ENCODE assay signal across 1 cellular context in the genomic region with DNA sequence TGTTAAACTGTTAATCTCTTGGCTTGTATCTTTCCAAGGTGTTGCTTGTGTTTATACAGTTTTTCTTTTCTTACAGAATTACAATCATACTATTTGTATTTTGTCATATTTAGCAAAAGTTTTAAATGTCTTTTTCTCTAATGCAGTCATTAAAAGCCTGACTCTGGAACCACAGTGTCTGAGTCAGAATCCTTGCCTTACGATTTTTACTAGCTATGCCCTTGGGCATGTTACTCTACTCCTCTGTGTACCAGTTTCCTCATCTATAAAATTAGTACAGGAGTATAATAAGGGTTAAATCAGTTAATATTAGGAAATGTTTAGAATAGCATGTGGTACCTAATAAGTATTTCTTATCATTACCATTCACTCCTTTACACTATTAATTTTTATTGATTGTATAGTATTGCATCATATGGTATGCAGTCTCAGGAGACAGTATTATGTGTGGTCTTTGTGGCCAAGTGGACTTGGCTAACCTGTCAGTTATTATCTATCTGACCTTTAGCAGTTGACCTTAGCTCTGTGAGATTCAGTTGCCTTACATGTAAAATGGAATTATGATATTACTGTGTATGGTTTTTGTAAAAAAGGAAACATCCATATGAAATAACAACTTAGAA.
TF ChIP-seq lines count a peak whose summit lies in the region.

No MANE protein-coding gene starts in this region.

TF ChIP-seq in GM12878, 131 proteins besides CTCF, POLR2A, EP300 and RAD21 (continued from another document):
- TF ChIP-seq, protein P1, sequence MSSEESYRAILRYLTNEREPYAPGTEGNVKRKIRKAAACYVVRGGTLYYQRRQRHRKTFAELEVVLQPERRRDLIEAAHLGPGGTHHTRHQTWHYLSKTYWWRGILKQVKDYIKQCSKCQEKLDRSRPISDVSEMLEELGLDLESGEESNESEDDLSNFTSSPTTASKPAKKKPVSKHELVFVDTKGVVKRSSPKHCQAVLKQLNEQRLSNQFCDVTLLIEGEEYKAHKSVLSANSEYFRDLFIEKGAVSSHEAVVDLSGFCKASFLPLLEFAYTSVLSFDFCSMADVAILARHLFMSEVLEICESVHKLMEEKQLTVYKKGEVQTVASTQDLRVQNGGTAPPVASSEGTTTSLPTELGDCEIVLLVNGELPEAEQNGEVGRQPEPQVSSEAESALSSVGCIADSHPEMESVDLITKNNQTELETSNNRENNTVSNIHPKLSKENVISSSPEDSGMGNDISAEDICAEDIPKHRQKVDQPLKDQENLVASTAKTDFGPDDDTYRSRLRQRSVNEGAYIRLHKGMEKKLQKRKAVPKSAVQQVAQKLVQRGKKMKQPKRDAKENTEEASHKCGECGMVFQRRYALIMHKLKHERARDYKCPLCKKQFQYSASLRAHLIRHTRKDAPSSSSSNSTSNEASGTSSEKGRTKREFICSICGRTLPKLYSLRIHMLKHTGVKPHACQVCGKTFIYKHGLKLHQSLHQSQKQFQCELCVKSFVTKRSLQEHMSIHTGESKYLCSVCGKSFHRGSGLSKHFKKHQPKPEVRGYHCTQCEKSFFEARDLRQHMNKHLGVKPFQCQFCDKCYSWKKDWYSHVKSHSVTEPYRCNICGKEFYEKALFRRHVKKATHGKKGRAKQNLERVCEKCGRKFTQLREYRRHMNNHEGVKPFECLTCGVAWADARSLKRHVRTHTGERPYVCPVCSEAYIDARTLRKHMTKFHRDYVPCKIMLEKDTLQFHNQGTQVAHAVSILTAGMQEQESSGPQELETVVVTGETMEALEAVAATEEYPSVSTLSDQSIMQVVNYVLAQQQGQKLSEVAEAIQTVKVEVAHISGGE (CRISPR knock-in tag; IDR thresholded peaks at IDR 0.05): no peak
